In the genomic region with DNA sequence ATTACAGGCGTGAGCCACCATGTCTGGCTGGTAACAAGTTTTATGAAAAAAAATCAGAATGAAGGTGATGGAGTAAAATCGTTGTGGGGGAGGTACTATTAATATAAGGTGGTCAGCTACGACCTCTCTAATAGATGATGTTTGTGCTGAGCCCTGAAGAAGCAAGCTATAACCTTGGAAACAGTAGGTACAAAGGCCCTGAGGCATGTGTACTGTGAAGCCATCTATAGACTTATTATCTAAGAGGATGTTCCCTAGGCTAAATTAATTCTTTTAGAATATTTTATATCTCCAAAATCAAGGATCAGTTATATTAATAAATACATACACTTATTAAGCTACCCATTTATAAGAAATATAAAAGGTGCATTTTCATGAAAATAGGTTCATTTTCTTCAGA, we compare ENCODE assay signal across 19 cellular contexts.
"Had no signal": no experiment of that assay in that cellular context is flagged by ENCODE, and none has a peak within 500 bp of the region (broad histone marks: within the 10 kb centered on the region; RNA-seq: fewer than 3 reads in every experiment).

No MANE protein-coding gene starts in this region.

- H3K4me1 ChIP-seq: left ventricle myocardium inferior had no signal

- DNase-seq: activated CD4-positive, alpha-beta T cell treated with anti-CD3 and anti-CD28 coated beads, Interleukin-2, amount 50 U/mL, for 48 hours; activated CD4-positive, CD25-positive, alpha-beta regulatory T cell treated with anti-CD3 and anti-CD28 coated beads, Interleukin-2, amount 50 U/mL, for 72 hours; activated gamma-delta T cell treated with Interleukin-2 at 50 U/mL for 16 hours; activated naive CD8-positive, alpha-beta T cell treated with anti-CD3 and anti-CD28 coated beads for 36 hours; activated T-cell treated with anti-CD3 and anti-CD28 coated beads, Interleukin-2, amount 50 U/mL, for 72 hours; anterior cingulate cortex; dorsolateral prefrontal cortex; esophagus squamous epithelium; kidney; left ventricle myocardium inferior; mesendoderm; posterior cingulate gyrus; right cardiac atrium; stimulated activated CD4-positive, alpha-beta T cell treated with anti-CD3 and anti-CD28 coated beads, Interleukin-12 subunit alpha, Interleukin-12 subunit beta, amount 100 ng/mL, for 4 hours; stimulated activated naive CD4-positive, alpha-beta T cell; substantia nigra; T-helper 2 cell had no signal

- H3K4me3 ChIP-seq: dorsolateral prefrontal cortex, esophagus squamous epithelium, left ventricle myocardium inferior had no signal

- ATAC-seq: activated T-cell treated with anti-CD3 and anti-CD28 coated beads, Interleukin-2, amount 50 U/mL, for 72 hours had no signal

- H3K27ac ChIP-seq: left ventricle myocardium inferior had no signal

- H3K27me3 ChIP-seq: dorsolateral prefrontal cortex, esophagus squamous epithelium had no signal

- H3K9me3 ChIP-seq: esophagus squamous epithelium, left ventricle myocardium inferior had no signal

- FAIRE-seq: bronchial epithelial cell, frontal cortex, kidney had no signal

- H3K36me3 ChIP-seq: esophagus squamous epithelium, left ventricle myocardium inferior had no signal
